ENCODE assay signal across 1 cellular context in the genomic region with DNA sequence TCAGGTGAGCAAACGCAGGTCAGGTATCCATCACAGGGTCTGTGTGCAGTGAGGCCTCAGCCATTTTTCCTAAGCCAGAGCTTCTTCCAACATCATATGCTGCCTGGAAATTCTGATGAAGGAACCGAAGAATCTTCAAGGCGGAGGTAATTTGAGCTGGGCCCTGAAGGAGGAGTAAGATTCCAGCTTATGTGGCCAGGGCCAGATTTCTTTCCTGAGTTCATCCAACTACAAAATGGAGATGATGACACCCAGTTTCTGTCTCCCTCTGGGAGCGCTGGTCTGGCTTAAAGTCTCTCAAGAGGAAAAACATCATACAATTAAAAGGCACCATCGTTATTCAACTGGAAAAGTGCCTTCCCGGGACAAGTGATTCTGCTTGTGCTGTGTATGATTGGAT.
TF ChIP-seq lines count a peak whose summit lies in the region.

No MANE protein-coding gene starts in this region.

TF ChIP-seq in GM12878, 131 proteins besides CTCF, POLR2A, EP300 and RAD21 (continued from another document):
- TF ChIP-seq, protein P1, sequence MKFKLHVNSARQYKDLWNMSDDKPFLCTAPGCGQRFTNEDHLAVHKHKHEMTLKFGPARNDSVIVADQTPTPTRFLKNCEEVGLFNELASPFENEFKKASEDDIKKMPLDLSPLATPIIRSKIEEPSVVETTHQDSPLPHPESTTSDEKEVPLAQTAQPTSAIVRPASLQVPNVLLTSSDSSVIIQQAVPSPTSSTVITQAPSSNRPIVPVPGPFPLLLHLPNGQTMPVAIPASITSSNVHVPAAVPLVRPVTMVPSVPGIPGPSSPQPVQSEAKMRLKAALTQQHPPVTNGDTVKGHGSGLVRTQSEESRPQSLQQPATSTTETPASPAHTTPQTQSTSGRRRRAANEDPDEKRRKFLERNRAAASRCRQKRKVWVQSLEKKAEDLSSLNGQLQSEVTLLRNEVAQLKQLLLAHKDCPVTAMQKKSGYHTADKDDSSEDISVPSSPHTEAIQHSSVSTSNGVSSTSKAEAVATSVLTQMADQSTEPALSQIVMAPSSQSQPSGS (IDR thresholded peaks at IDR 0.05; ENCODE audit: low read length) = no peak
- TF ChIP-seq GATAD2B (conservative IDR thresholded peaks at IDR 0.05; ENCODE audit: low read depth) (no peak), PML (IDR thresholded peaks at IDR 0.05; ENCODE audit: low read length) (no peak), ZNF384 (IDR thresholded peaks at IDR 0.05; ENCODE audit: borderline replicate concordance, low read depth, low read length) (no peak), SUZ12 (IDR thresholded peaks at IDR 0.05; ENCODE audit: unreplicated experiment) (no peak)
- TF ChIP-seq, protein P2, sequence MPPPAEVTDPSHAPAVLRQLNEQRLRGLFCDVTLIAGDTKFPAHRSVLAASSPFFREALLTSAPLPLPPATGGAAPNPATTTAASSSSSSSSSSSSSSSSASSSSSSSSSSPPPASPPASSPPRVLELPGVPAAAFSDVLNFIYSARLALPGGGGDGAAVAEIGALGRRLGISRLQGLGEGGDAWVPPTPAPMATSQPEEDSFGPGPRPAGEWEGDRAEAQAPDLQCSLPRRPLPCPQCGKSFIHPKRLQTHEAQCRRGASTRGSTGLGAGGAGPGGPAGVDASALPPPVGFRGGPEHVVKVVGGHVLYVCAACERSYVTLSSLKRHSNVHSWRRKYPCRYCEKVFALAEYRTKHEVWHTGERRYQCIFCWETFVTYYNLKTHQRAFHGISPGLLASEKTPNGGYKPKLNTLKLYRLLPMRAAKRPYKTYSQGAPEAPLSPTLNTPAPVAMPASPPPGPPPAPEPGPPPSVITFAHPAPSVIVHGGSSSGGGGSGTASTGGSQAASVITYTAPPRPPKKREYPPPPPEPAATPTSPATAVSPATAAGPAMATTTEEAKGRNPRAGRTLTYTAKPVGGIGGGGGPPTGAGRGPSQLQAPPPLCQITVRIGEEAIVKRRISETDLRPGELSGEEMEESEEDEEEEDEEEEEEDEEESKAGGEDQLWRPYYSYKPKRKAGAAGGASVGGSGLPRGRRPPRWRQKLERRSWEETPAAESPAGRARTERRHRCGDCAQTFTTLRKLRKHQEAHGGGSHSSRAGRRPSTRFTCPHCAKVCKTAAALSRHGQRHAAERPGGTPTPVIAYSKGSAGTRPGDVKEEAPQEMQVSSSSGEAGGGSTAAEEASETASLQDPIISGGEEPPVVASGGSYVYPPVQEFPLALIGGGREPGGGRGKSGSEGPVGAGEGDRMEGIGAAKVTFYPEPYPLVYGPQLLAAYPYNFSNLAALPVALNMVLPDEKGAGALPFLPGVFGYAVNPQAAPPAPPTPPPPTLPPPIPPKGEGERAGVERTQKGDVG (CRISPR knock-in tag; IDR thresholded peaks at IDR 0.05) = no peak
